ENCODE assay signal across 7 cellular contexts in the genomic region with DNA sequence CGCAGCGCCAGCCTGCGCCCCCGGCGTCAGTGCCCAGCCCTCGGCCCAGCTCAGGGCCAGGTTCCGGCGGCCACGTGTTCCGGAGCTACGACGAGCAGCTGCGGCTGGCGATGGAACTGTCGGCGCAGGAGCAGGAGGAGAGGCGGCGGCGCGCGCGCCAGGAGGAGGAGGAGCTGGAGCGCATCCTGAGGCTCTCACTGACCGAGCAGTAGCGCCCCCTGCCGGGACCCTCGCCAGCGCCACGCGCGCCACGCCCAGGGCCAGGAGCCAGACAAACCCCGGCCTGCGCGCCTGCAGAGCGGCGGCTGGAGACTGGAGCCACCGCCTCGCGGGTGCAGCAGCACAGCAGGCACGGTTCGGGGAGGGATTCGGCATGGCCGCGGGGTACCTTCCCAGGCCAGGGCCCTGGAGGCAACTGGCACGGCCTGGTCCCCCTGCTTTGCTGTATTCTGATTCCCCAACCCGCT. TPM values are rescaled to one million over a fixed set of nuclear protein-coding genes. Genes with fewer than 3 reads are reported as not detected.
A peak's percentile ranks its signal among the peaks of the same experiment; 100 is the strongest.
DNase-seq lines count a peak whose midpoint lies in the region; ATAC-seq and TF ChIP-seq lines count a peak whose summit lies in the region.

No MANE protein-coding gene starts in this region.

- peak; percentile 97 for DNase-seq in activated CD8-positive, alpha-beta T cell treated with anti-CD3 and anti-CD28 coated beads for 36 hours
- DNase-seq in effector CD8-positive, alpha-beta T cell (lab: John Stamatoyannopoulos, UW) = peak; percentile 89
- DNase-seq in lung microvascular endothelial cell (ENCODE audit: low read depth in 2 of 2) = peak; percentile 92
- DNase-seq in stimulated activated CD4-positive, alpha-beta T cell treated with anti-CD3 and anti-CD28 coated beads, Interleukin-4, amount 100 ng/mL, for 48 hours (ENCODE audit: low read depth in 2 of 2) = peak; percentile 94 to 99
- DNase-seq in NCI-H526 treated with DMSO at 0.1 percent for 48 hours (lab: John Stamatoyannopoulos, UW) = no peak

- H3K27ac Mint-ChIP-seq in activated CD8-positive, alpha-beta T cell treated with anti-CD3 and anti-CD28 coated beads for 36 hours = no peak overlapping the region

- POLR2A ChIA-PET in activated CD8-positive, alpha-beta T cell treated with anti-CD3 and anti-CD28 coated beads for 36 hours (lab: Charles Lee) = interaction anchor here (0.8 to 3.4 kb wide), 5 partner anchors 10 to 46 kb away, joined by 3 to 19 read pairs (median 5); a partner anchor contains a TSS

- peaks cover 31% of the 10 kb centered on the region for H3K4me1 Mint-ChIP-seq in activated CD8-positive, alpha-beta T cell treated with anti-CD3 and anti-CD28 coated beads for 36 hours (ENCODE audit: low read depth)

- no peaks in the 10 kb centered on the region for H3K9me3 Mint-ChIP-seq in activated CD8-positive, alpha-beta T cell treated with anti-CD3 and anti-CD28 coated beads for 36 hours

- no peak overlapping the region for H3K4me3 Mint-ChIP-seq in activated CD8-positive, alpha-beta T cell treated with anti-CD3 and anti-CD28 coated beads for 36 hours

- peaks cover 2% of the 10 kb centered on the region for H3K27me3 Mint-ChIP-seq in activated CD8-positive, alpha-beta T cell treated with anti-CD3 and anti-CD28 coated beads for 36 hours

- CTCF ChIA-PET in activated CD8-positive, alpha-beta T cell treated with anti-CD3 and anti-CD28 coated beads for 36 hours (lab: Charles Lee) = interaction anchor here (0.6 to 8.5 kb wide), 15 partner anchors 9 to 317 kb away, joined by 3 to 172 read pairs (median 5); a partner anchor contains a TSS

- peak; percentile 89 for TF ChIP-seq CTCF in activated CD8-positive, alpha-beta T cell treated with anti-CD3 and anti-CD28 coated beads for 36 hours (IDR thresholded peaks at IDR 0.05)

- intact Hi-C loops in activated CD8-positive, alpha-beta T cell treated with anti-CD3 and anti-CD28 coated beads for 36 hours (cut with micrococcal nuclease) = no loop called here

- no peaks in the 10 kb centered on the region for H3K36me3 Mint-ChIP-seq in activated CD8-positive, alpha-beta T cell treated with anti-CD3 and anti-CD28 coated beads for 36 hours (ENCODE audit: low read depth)

- ATAC-seq in HG02759 (IDR thresholded peaks at IDR 0.05; ENCODE audit: unreplicated experiment) = peak; percentile 46
- peak; percentile 45 for ATAC-seq in activated CD8-positive, alpha-beta T cell treated with anti-CD3 and anti-CD28 coated beads for 36 hours
- no peak for ATAC-seq in GM21528 (IDR thresholded peaks at IDR 0.05; ENCODE audit: low FRiP score, unreplicated experiment)

RNA-seq across cellular contexts. Expression of a gene that starts 9.3 kb away (rescaled TPM):
- 10 to 100 TPM; 11.6 to 13.0 TPM for total RNA-seq in activated CD8-positive, alpha-beta T cell treated with anti-CD3 and anti-CD28 coated beads for 36 hours
- 0.40 and 0.87 TPM in 2 replicates for total RNA-seq in lung microvascular endothelial cell

RNA-seq across cellular contexts. Expression of a gene that starts 20.5 kb away (rescaled TPM):
- total RNA-seq in activated CD8-positive, alpha-beta T cell treated with anti-CD3 and anti-CD28 coated beads for 36 hours = 10 to 100 TPM; 22.8 to 22.9 TPM
- 3.1 and 4.8 TPM in 2 replicates for total RNA-seq in lung microvascular endothelial cell

RNA-seq across cellular contexts. Expression of a gene that starts 24.0 kb away (rescaled TPM):
- total RNA-seq in activated CD8-positive, alpha-beta T cell treated with anti-CD3 and anti-CD28 coated beads for 36 hours = 10 to 100 TPM; 54.8 to 59.3 TPM
- total RNA-seq in lung microvascular endothelial cell = 25.1 and 35.7 TPM in 2 replicates

RNA-seq across cellular contexts. Expression of a gene that starts 44.9 kb away (rescaled TPM):
- 10 to 100 TPM; 46.7 to 50.2 TPM for total RNA-seq in activated CD8-positive, alpha-beta T cell treated with anti-CD3 and anti-CD28 coated beads for 36 hours
- total RNA-seq in lung microvascular endothelial cell = 17.7 and 29.2 TPM in 2 replicates

RNA-seq across cellular contexts. Expression of a gene that starts 46.6 kb away (rescaled TPM):
- 10 to 100 TPM in 1 of 2 experiments, 1 to 10 TPM in 1; 9.7 to 10.1 TPM for total RNA-seq in activated CD8-positive, alpha-beta T cell treated with anti-CD3 and anti-CD28 coated beads for 36 hours
- 3.7 and 4.2 TPM in 2 replicates for total RNA-seq in lung microvascular endothelial cell
